In the genomic region with DNA sequence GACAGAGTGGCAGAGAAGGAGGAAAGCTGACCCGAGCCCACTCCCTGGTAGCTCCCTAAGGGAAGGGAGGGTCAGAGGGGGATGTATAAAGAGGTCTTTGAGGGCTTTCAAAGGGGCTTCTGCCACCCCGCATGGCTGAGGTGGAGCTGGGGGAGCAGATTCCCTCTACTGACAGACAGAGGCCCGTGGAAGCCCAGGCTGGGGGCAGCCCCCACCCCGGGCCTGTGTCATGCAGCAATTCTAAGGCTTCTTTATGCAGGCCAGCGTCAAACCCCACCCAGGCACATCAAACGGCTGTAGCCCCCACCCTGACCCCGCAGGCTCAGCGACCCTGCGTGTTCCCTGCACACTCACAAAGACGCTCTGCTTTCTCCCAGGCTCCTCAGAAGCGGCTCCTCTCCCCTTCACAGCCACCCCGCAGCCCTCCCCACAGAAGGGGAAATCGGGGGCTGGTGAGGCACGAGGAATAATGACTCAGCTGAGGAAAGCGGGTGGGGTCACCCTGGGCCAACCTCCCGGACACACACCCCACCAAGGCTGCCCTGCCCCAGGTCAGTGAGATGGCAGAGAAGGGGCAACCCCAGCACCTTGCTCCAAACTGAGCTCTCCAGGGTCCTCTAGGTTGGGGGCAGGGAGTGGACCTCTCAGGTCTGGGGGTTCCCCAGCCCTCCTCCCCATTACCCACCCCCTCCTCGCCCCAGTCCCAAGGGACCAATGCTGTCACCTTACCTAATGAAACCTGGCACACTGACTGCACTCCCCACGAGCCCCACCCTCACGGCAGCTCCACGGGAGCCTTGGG, we compare ENCODE assay signal across 8 cellular contexts. TPM values are rescaled to one million over a fixed set of nuclear protein-coding genes. Genes with fewer than 3 reads are reported as not detected.
DNase-seq lines count a peak whose midpoint lies in the region; ATAC-seq and TF ChIP-seq lines count a peak whose summit lies in the region.

No MANE protein-coding gene starts in this region.

- 82% methylated on average over 15 of the region's 20 CpGs for WGBS in SK-N-SH (ENCODE audit: low lambda C conversion rate)
- WGBS in HUES64: 37% methylated on average over 18 of the region's 20 CpGs

- H3K9me3 ChIP-seq in SK-N-SH (no peaks in the 10 kb centered on the region), HUES64 (ENCODE audit: insufficient read depth, low read depth, low read length) (no peaks in the 10 kb centered on the region)

- no peak for TF ChIP-seq CTCF in SK-N-SH (IDR thresholded peaks at IDR 0.05)

- H4K20me1 ChIP-seq in SK-N-SH (ENCODE audit: insufficient read depth): no peaks in the 10 kb centered on the region

- no peak for TF ChIP-seq RAD21 in SK-N-SH (IDR thresholded peaks at IDR 0.05; ENCODE audit: low read length)

- no peak for TF ChIP-seq EP300 in SK-N-SH (IDR thresholded peaks at IDR 0.05; ENCODE audit: borderline replicate concordance in 1 of 2, low read depth in 1 of 2, low read length in 1 of 2)

- H3K4me2 ChIP-seq in SK-N-SH: peak overlapping the region; percentile 12; the same call in 1 of the 2 replicates

- no peak overlapping the region for H3K27ac ChIP-seq in SK-N-SH (ENCODE audit: low read depth in 2 of 2, low read length in 1 of 2)
- peak overlapping the region; percentile 90 for H3K27ac ChIP-seq in HUES64 (ENCODE audit: low read depth, low read length)
- H3K27ac ChIP-seq in substantia nigra (ENCODE audit: low read depth, low read length, poor library complexity, severe bottlenecking): peak overlapping the region; percentile 93

- CTCF ChIA-PET in SK-N-SH (lab: Yijun Ruan, JAX): interaction anchor here (0.8 to 18.5 kb wide), 3 partner anchors 9 to 181 kb away, joined by 3 to 214 read pairs (median 5); no protein-coding TSS in a partner anchor

- no peak overlapping the region for H3K9ac ChIP-seq in SK-N-SH
- peak overlapping the region; percentile 71; the same call in 1 of the 2 replicates for H3K9ac ChIP-seq in HUES64 (ENCODE audit: low read depth, low read length)

- H3K27me3 ChIP-seq in SK-N-SH (ENCODE audit: insufficient read depth) (no peaks in the 10 kb centered on the region), HUES64 (ENCODE audit: insufficient read depth, low read length) (no peaks in the 10 kb centered on the region)

- H3F3A ChIP-seq in SK-N-SH (replicated peaks; ENCODE audit: insufficient read depth): no peaks in the 10 kb centered on the region

- DNase-seq in SK-N-SH (peak; percentile 22), islet precursor cell (peak; percentile 48), substantia nigra (lab: John Stamatoyannopoulos, UW) (peak in 32 of 49 donors; percentile 29 to 76 (median 58)), OCI-M2 (lab: John Stamatoyannopoulos, UW; ENCODE audit: unreplicated experiment) (no peak)
- no peak for DNase-seq in stimulated activated CD8-positive, alpha-beta memory T cell treated with anti-CD3 and anti-CD28 coated beads, Interleukin-4, amount 100 ng/mL, for 48 hours

- ATAC-seq in SK-N-SH treated with all-trans-retinoic acid at 6 μM for 48 hours: no peak
- ATAC-seq in HG02981 (IDR thresholded peaks at IDR 0.05; ENCODE audit: unreplicated experiment): no peak

- H3K4me1 ChIP-seq in SK-N-SH (ENCODE audit: control insufficient read depth in 1 of 2, insufficient read depth in 2 of 2, low read depth in 1 of 2, low read length in 1 of 2) (peaks cover 0 to 11% of the 10 kb centered on the region in 2 experiments; a peak in 1 of 4 replicates), HUES64 (ENCODE audit: insufficient read depth, low read length) (peaks cover 45% of the 10 kb centered on the region)

- no peaks in the 10 kb centered on the region for H3K9me2 ChIP-seq in SK-N-SH

- no peak overlapping the region for H3K4me3 ChIP-seq in SK-N-SH (ENCODE audit: low read depth in 2 of 2, low read length in 1 of 2)
- H3K4me3 ChIP-seq in HUES64 (ENCODE audit: low read length): no peak overlapping the region

- H2AFZ ChIP-seq in SK-N-SH (ENCODE audit: low read depth): no peak overlapping the region

- peaks cover 11% of the 10 kb centered on the region for H3K79me2 ChIP-seq in SK-N-SH (ENCODE audit: insufficient read depth)

- H3K36me3 ChIP-seq in SK-N-SH (replicated peaks in 1 of 2; ENCODE audit: control insufficient read depth in 1 of 2, insufficient read depth in 2 of 2, low read length in 1 of 2): no peaks in the 10 kb centered on the region
- no peaks in the 10 kb centered on the region for H3K36me3 ChIP-seq in HUES64 (ENCODE audit: insufficient read depth, low read length)

- POLR2A ChIA-PET in SK-N-SH (lab: Yijun Ruan, JAX): no interaction called here

TF ChIP-seq in SK-N-SH, 30 proteins besides CTCF, POLR2A, EP300 and RAD21 (continues in another document):
- TF ChIP-seq, protein P1, sequence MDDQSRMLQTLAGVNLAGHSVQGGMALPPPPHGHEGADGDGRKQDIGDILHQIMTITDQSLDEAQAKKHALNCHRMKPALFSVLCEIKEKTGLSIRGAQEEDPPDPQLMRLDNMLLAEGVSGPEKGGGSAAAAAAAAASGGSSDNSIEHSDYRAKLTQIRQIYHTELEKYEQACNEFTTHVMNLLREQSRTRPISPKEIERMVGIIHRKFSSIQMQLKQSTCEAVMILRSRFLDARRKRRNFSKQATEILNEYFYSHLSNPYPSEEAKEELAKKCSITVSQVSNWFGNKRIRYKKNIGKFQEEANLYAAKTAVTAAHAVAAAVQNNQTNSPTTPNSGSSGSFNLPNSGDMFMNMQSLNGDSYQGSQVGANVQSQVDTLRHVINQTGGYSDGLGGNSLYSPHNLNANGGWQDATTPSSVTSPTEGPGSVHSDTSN (IDR thresholded peaks at IDR 0.05): no peak
- TF ChIP-seq FOXM1 (IDR thresholded peaks at IDR 0.05; ENCODE audit: low read depth): no peak
- TF ChIP-seq, protein P2, sequence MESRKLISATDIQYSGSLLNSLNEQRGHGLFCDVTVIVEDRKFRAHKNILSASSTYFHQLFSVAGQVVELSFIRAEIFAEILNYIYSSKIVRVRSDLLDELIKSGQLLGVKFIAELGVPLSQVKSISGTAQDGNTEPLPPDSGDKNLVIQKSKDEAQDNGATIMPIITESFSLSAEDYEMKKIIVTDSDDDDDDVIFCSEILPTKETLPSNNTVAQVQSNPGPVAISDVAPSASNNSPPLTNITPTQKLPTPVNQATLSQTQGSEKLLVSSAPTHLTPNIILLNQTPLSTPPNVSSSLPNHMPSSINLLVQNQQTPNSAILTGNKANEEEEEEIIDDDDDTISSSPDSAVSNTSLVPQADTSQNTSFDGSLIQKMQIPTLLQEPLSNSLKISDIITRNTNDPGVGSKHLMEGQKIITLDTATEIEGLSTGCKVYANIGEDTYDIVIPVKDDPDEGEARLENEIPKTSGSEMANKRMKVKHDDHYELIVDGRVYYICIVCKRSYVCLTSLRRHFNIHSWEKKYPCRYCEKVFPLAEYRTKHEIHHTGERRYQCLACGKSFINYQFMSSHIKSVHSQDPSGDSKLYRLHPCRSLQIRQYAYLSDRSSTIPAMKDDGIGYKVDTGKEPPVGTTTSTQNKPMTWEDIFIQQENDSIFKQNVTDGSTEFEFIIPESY (IDR thresholded peaks at IDR 0.05; ENCODE audit: borderline replicate concordance, low read depth): no peak
- TF ChIP-seq POLR2AphosphoS5 (IDR thresholded peaks at IDR 0.05; ENCODE audit: low read depth, low read length): no peak
- no peak for TF ChIP-seq TEAD4 (IDR thresholded peaks at IDR 0.05; ENCODE audit: borderline replicate concordance, insufficient read depth)

TF ChIP-seq in SK-N-SH treated with all-trans-retinoic acid at 6 μM for 48 hours, 23 proteins besides CTCF, POLR2A, EP300 and RAD21 (continues in another document):
- TF ChIP-seq SNAI2 (CRISPR knock-in tag; IDR thresholded peaks at IDR 0.05) (no peak), ZFP30 (CRISPR knock-in tag; IDR thresholded peaks at IDR 0.05) (no peak), ARNTL (CRISPR knock-in tag; IDR thresholded peaks at IDR 0.05; ENCODE audit: borderline replicate concordance, low read depth) (no peak), ZNF565 (CRISPR knock-in tag; conservative IDR thresholded peaks at IDR 0.05; ENCODE audit: low read depth) (no peak), ESRRG (CRISPR knock-in tag; IDR thresholded peaks at IDR 0.05) (no peak), ZC3H10 (CRISPR knock-in tag; IDR thresholded peaks at IDR 0.05) (no peak), CSDC2 (CRISPR knock-in tag; IDR thresholded peaks at IDR 0.05) (no peak), OSR1 (CRISPR knock-in tag; IDR thresholded peaks at IDR 0.05) (no peak), PPARA (CRISPR knock-in tag; IDR thresholded peaks at IDR 0.05; ENCODE audit: borderline replicate concordance) (no peak)
- TF ChIP-seq, protein P3, sequence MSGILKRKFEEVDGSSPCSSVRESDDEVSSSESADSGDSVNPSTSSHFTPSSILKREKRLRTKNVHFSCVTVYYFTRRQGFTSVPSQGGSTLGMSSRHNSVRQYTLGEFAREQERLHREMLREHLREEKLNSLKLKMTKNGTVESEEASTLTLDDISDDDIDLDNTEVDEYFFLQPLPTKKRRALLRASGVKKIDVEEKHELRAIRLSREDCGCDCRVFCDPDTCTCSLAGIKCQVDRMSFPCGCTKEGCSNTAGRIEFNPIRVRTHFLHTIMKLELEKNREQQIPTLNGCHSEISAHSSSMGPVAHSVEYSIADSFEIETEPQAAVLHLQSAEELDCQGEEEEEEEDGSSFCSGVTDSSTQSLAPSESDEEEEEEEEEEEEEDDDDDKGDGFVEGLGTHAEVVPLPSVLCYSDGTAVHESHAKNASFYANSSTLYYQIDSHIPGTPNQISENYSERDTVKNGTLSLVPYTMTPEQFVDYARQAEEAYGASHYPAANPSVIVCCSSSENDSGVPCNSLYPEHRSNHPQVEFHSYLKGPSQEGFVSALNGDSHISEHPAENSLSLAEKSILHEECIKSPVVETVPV (CRISPR knock-in tag; IDR thresholded peaks at IDR 0.05): no peak

RNA-seq across cellular contexts. Expression of gene SLC45A3, which starts 10.8 kb away (rescaled TPM):
- 4.6 and 4.7 TPM in 2 replicates for polyA plus RNA-seq in SK-N-SH (2012; rRNA removed)
- polyA plus RNA-seq in SK-N-SH (2012; cell fraction: cytosol; rRNA removed): 2.3 and 3.6 TPM in 2 replicates
- polyA plus RNA-seq in SK-N-SH (2012; cell fraction: nucleus; rRNA removed): 5.8 and 6.0 TPM in 2 replicates
- 7.0 TPM for polyA plus RNA-seq in HUES64 (2013, experiment 1 of 2)
- 7.9 TPM for polyA plus RNA-seq in HUES64 (2013, experiment 2 of 2)

RNA-seq across cellular contexts. Expression of gene ELK4, which starts 37.7 kb away (rescaled TPM):
- 2.6 and 3.8 TPM in 2 replicates for polyA plus RNA-seq in SK-N-SH (2012; rRNA removed)
- polyA plus RNA-seq in SK-N-SH (2012; cell fraction: cytosol; rRNA removed): 4.0 and 5.0 TPM in 2 replicates
- 5.6 and 9.0 TPM in 2 replicates for polyA plus RNA-seq in SK-N-SH (2012; cell fraction: nucleus; rRNA removed)
- 6.7 TPM for polyA plus RNA-seq in HUES64 (2013, experiment 1 of 2)
- 6.8 TPM for polyA plus RNA-seq in HUES64 (2013, experiment 2 of 2)

Comparison
In these comparisons a context has a peak if more than half of its experiments do, and no peak if none do; other contexts are left out.
1. DNase-seq: peak in SK-N-SH (single experiment), islet precursor cell (single experiment) and substantia nigra (32 of 49); none in OCI-M2 (single experiment) and stimulated activated CD8-positive, alpha-beta memory T cell treated with anti-CD3 and anti-CD28 coated beads, Interleukin-4, amount 100 ng/mL, for 48 hours (single experiment).
2. H3K27ac ChIP-seq: peak in HUES64 (single experiment) and substantia nigra (single experiment); none in SK-N-SH (0 of 2).